Comparison of ENCODE assay signal across 8 cellular contexts in genomic region chr1:206684003-206684402, GRCh38. TPM values are rescaled to one million over a fixed set of nuclear protein-coding genes. Genes with fewer than 3 reads are reported as not detected.
DNase-seq lines count a peak whose midpoint lies in the region; ATAC-seq and TF ChIP-seq lines count a peak whose summit lies in the region.

No MANE protein-coding gene starts in this region.

- no peak for TF ChIP-seq POLR2A in transverse colon (IDR thresholded peaks at IDR 0.05)

- DNase-seq in cardiac muscle cell (ENCODE audit: low read depth in 1 of 2, low spot score in 1 of 2) (no peak), left cardiac atrium (no peak), astrocyte of the cerebellum (ENCODE audit: low read depth) (no peak), transverse colon (no peak), EL (no peak), NAMALWA (ENCODE audit: low spot score) (no peak), KG1 (lab: John Stamatoyannopoulos, UW) (no peak)

- H3K9me3 ChIP-seq in cardiac muscle cell (ENCODE audit: low read depth), result no peaks in the 10 kb centered on the region
- no peaks in the 10 kb centered on the region for H3K9me3 ChIP-seq in liver (ENCODE audit: control insufficient read depth in 4 of 4, low read length in 3 of 4)
- H3K9me3 ChIP-seq in transverse colon, result no peaks in the 10 kb centered on the region

- TF ChIP-seq RAD21 in liver (IDR thresholded peaks at IDR 0.05), result no peak

- H3K4me3 ChIP-seq in cardiac muscle cell (peak overlapping the region; percentile 91), astrocyte of the cerebellum (ENCODE audit: low read depth, low read length) (peak overlapping the region; percentile 62), liver (ENCODE audit: low read depth in 1 of 3, low read length in 3 of 3) (peak overlapping the region in 2 of 3 donors; percentile 69 to 87), transverse colon (peak overlapping the region in 1 of 4 donors; percentile 76)

- WGBS in liver, result 69% methylated on average over 8 of the region's 8 CpGs
- WGBS in transverse colon (ENCODE audit: low coverage in 1 of 2), 2 donors, result 47 to 59% methylated on average over 5 to 8 of the region's 8 CpGs

- H3K36me3 ChIP-seq in cardiac muscle cell, result no peaks in the 10 kb centered on the region
- H3K36me3 ChIP-seq in liver (ENCODE audit: control insufficient read depth in 4 of 4, insufficient read depth in 3 of 4, low read depth in 1 of 4, low read length in 3 of 4), result no peaks in the 10 kb centered on the region
- no peaks in the 10 kb centered on the region for H3K36me3 ChIP-seq in transverse colon

- no peak overlapping the region for H3K9ac ChIP-seq in liver (ENCODE audit: low read depth in 1 of 2, low read length in 2 of 2)

- TF ChIP-seq EP300 in transverse colon (IDR thresholded peaks at IDR 0.05; ENCODE audit: low read depth), result no peak

- H3K27ac ChIP-seq in cardiac muscle cell (no peak overlapping the region), liver (ENCODE audit: low read depth in 1 of 2, low read length in 2 of 2) (peak overlapping the region; percentile 61 to 66), transverse colon (peak overlapping the region in 3 of 4 donors; percentile 96 to 98 (median 97))

- ATAC-seq in left cardiac atrium, result no peak

- TF ChIP-seq CTCF in cardiac muscle cell (IDR thresholded peaks at IDR 0.05; ENCODE audit: low read depth, low read length), result no peak
- no peak for TF ChIP-seq CTCF in astrocyte of the cerebellum (IDR thresholded peaks at IDR 0.05; ENCODE audit: low read depth, low read length, missing control alignments)
- no peak for TF ChIP-seq CTCF in liver (IDR thresholded peaks at IDR 0.05; ENCODE audit: low read depth, low read length, missing input control)
- no peak for TF ChIP-seq CTCF in transverse colon (IDR thresholded peaks at IDR 0.05)

- intact Hi-C loops in left cardiac atrium (cut with DNase I), result no loop called here
- intact Hi-C loops in transverse colon (cut with DNase I; ENCODE audit: low total_unique reads), result no loop called here

- H3K27me3 ChIP-seq in cardiac muscle cell (no peaks in the 10 kb centered on the region), liver (ENCODE audit: control insufficient read depth in 4 of 4, insufficient read depth in 4 of 4, low read length in 3 of 4) (no peaks in the 10 kb centered on the region), transverse colon (no peaks in the 10 kb centered on the region)

- in situ Hi-C loops in astrocyte of the cerebellum (cut with HindIII; ENCODE audit: low sequenced_read_pairs) (no loop called here), transverse colon (cut with MboI; ENCODE audit: low pct_ligation_motif_present in 1 of 4, low pct_unique_long_range_greater_than_20kb in 1 of 4, low sequenced_read_pairs in 3 of 4) (no loop called here)

- H3K4me1 ChIP-seq in cardiac muscle cell (ENCODE audit: low read depth), result peaks cover 24% of the 10 kb centered on the region
- H3K4me1 ChIP-seq in liver (ENCODE audit: control insufficient read depth in 4 of 4, insufficient read depth in 4 of 4, low read length in 3 of 4), result peaks cover 16 to 59% (median 38%) of the 10 kb centered on the region in 4 donors
- peaks cover 20 to 46% (median 31%) of the 10 kb centered on the region in 4 donors for H3K4me1 ChIP-seq in transverse colon

TF ChIP-seq in liver, 16 proteins besides CTCF, POLR2A, EP300 and RAD21:
- TF ChIP-seq NR2F2 (IDR thresholded peaks at IDR 0.05), result no peak
- TF ChIP-seq RXRA (IDR thresholded peaks at IDR 0.05), result no peak
- TF ChIP-seq ZBTB33 (IDR thresholded peaks at IDR 0.05), result no peak
- TF ChIP-seq HNF4A (conservative IDR thresholded peaks at IDR 0.05), result no peak
- no peak for TF ChIP-seq ATF3 (IDR thresholded peaks at IDR 0.05)
- TF ChIP-seq REST (IDR thresholded peaks at IDR 0.05), result no peak
- TF ChIP-seq HNF4G (IDR thresholded peaks at IDR 0.05), result no peak
- TF ChIP-seq EGR1 (IDR thresholded peaks at IDR 0.05; ENCODE audit: low read depth in 2 of 2), result no peak
- no peak for TF ChIP-seq YY1 (IDR thresholded peaks at IDR 0.05)
- TF ChIP-seq FOXA1 (IDR thresholded peaks at IDR 0.05), result no peak
- TF ChIP-seq FOXA2 (IDR thresholded peaks at IDR 0.05), result no peak
- no peak for TF ChIP-seq JUND (IDR thresholded peaks at IDR 0.05)
- TF ChIP-seq SP1 (IDR thresholded peaks at IDR 0.05), result no peak
- no peak for TF ChIP-seq GABPA (IDR thresholded peaks at IDR 0.05 in 1 of 2, conservative IDR thresholded peaks at IDR 0.05 in 1 of 2)
- no peak for TF ChIP-seq TAF1 (conservative IDR thresholded peaks at IDR 0.05)
- no peak for TF ChIP-seq MAX (IDR thresholded peaks at IDR 0.05)
TF ChIP-seq in liver: peak in this region for 0.

RNA-seq across cellular contexts. Expression of gene MAPKAPK2, which starts 0.7 kb away (rescaled TPM):
- 99.4 and 117 TPM in 2 replicates for total RNA-seq in cardiac muscle cell
- polyA plus RNA-seq in cardiac muscle cell, result 31.4 and 37.1 TPM in 2 replicates
- total RNA-seq in left cardiac atrium, result 100 to 1,000 TPM; 154 to 219 TPM
- 10 to 100 TPM in 1 of 2 donors, 1 to 10 TPM in 1; 9.1 to 20.3 TPM for total RNA-seq in liver
- polyA plus RNA-seq in liver, result 10 to 100 TPM in 1 of 2 donors, 1 to 10 TPM in 1; 7.5 to 24.5 TPM
- total RNA-seq in transverse colon, result 10 to 100 TPM; 47.0 to 74.8 (median 52.2) TPM

RNA-seq across cellular contexts. Expression of gene DYRK3, which starts 48.7 kb away (rescaled TPM):
- total RNA-seq in cardiac muscle cell (14.1 and 21.2 TPM in 2 replicates), left cardiac atrium (10 to 100 TPM; 12.4 to 18.7 TPM), liver (10 to 100 TPM in 1 of 2 donors, 1 to 10 TPM in 1; 7.8 to 41.8 TPM), transverse colon (1 to 10 TPM in 2 of 4 donors, not detected in 2; 1.6 to 3.2 TPM)
- polyA plus RNA-seq in cardiac muscle cell (8.4 and 16.6 TPM in 2 replicates), liver (1 to 10 TPM; 1.5 to 2.1 TPM)
